8 cellular contexts compared by ENCODE assay signal in genomic region chr5:168227973-168228615, GRCh38.
DNase-seq lines count a peak whose midpoint lies in the region; ATAC-seq and TF ChIP-seq lines count a peak whose summit lies in the region.

No MANE protein-coding gene starts in this region.

- H3K9ac ChIP-seq in fibroblast of lung (ENCODE audit: insufficient read depth, low read length) (no peak overlapping the region), Karpas-422 (ENCODE audit: low read length) (no peak overlapping the region)

- POLR2A ChIA-PET in RWPE1 (lab: Yijun Ruan, JAX; ENCODE audit: low non-redundant PET): no interaction called here

- H3K79me2 ChIP-seq in fibroblast of lung (ENCODE audit: control insufficient read depth, insufficient read depth, low read length) (no peaks in the 10 kb centered on the region), Karpas-422 (ENCODE audit: low read length) (no peaks in the 10 kb centered on the region)

- H3K9me3 ChIP-seq in fibroblast of lung (ENCODE audit: control insufficient read depth, insufficient read depth, low read depth, low read length): no peaks in the 10 kb centered on the region
- H3K9me3 ChIP-seq in Karpas-422 (ENCODE audit: low read length): no peaks in the 10 kb centered on the region

- no peaks in the 10 kb centered on the region for H4K20me1 ChIP-seq in fibroblast of lung (ENCODE audit: control insufficient read depth, extremely low read depth, insufficient read depth, low read length)
- no peaks in the 10 kb centered on the region for H4K20me1 ChIP-seq in Karpas-422 (ENCODE audit: insufficient read depth, low read depth, low read length)

- CTCF ChIA-PET in RWPE1 (lab: Yijun Ruan, JAX): no interaction called here

- no peak overlapping the region for H3K27ac ChIP-seq in fibroblast of lung (ENCODE audit: insufficient read depth, low read length)
- no peak overlapping the region for H3K27ac ChIP-seq in RWPE1
- no peak overlapping the region for H3K27ac ChIP-seq in Karpas-422 (ENCODE audit: low read length)

- DNase-seq in fibroblast of lung (ENCODE audit: low read depth in 2 of 2) (peak; percentile 27 to 61), NCI-H524 (lab: John Stamatoyannopoulos, UW) (no peak), RWPE1 (ENCODE audit: low spot score) (no peak), Karpas-422 (no peak), RPMI8226 (no peak)

- H3K4me3 ChIP-seq in fibroblast of lung (replicated peaks in 1 of 4; ENCODE audit: control extremely low read depth in 1 of 4, insufficient read depth in 1 of 4, low read depth in 3 of 4, low read length in 4 of 4) (no peak overlapping the region), Karpas-422 (ENCODE audit: low read length) (no peak overlapping the region)

- no peak overlapping the region for H3K4me2 ChIP-seq in fibroblast of lung (ENCODE audit: extremely low read depth, insufficient read depth, low read length)
- no peak overlapping the region for H3K4me2 ChIP-seq in Karpas-422 (ENCODE audit: low read depth, low read length, poor library complexity, severe bottlenecking)

- TF ChIP-seq CTCF in fibroblast of lung (conservative IDR thresholded peaks at IDR 0.05 in 1 of 2, IDR thresholded peaks at IDR 0.05 in 1 of 2; ENCODE audit: low read depth in 1 of 2, low read length in 2 of 2) (no peak), RWPE1 (conservative IDR thresholded peaks at IDR 0.05; ENCODE audit: low read depth) (no peak)

- no peaks in the 10 kb centered on the region for H3K9me2 ChIP-seq in Karpas-422 (replicated peaks; ENCODE audit: insufficient read depth, low read length)

- no peaks in the 10 kb centered on the region for H3K4me1 ChIP-seq in fibroblast of lung (ENCODE audit: control insufficient read depth, extremely low read depth, insufficient read depth, low read length)
- H3K4me1 ChIP-seq in Karpas-422 (ENCODE audit: low read length): no peaks in the 10 kb centered on the region

- H2AFZ ChIP-seq in fibroblast of lung (ENCODE audit: low read length): no peak overlapping the region
- no peak overlapping the region for H2AFZ ChIP-seq in Karpas-422 (ENCODE audit: low read length)

- no peaks in the 10 kb centered on the region for H3K36me3 ChIP-seq in fibroblast of lung (ENCODE audit: control insufficient read depth, insufficient read depth, low read length)
- H3K36me3 ChIP-seq in Karpas-422 (ENCODE audit: insufficient read depth, low read length): no peaks in the 10 kb centered on the region

- no peaks in the 10 kb centered on the region for H3K27me3 ChIP-seq in fibroblast of lung (ENCODE audit: control insufficient read depth, insufficient read depth, low read length)
- H3K27me3 ChIP-seq in Karpas-422 (ENCODE audit: low read length): no peaks in the 10 kb centered on the region

- ATAC-seq in GM18517 (IDR thresholded peaks at IDR 0.05; ENCODE audit: unreplicated experiment): peak; percentile 100
- peak; percentile 100 for ATAC-seq in GM21619 (IDR thresholded peaks at IDR 0.05; ENCODE audit: unreplicated experiment)
- peak; percentile 99 for ATAC-seq in HG03558 (IDR thresholded peaks at IDR 0.05; ENCODE audit: extremely low read depth, unreplicated experiment)

Comparison
In these comparisons a context has a peak if more than half of its experiments do, and no peak if none do; other contexts are left out.
1. DNase-seq: peak in fibroblast of lung (2 of 2); none in NCI-H524 (0 of 2), RWPE1 (single experiment), Karpas-422 (single experiment) and RPMI8226 (single experiment).
2. Peak in every context shown above with its lines, with median percentiles within 50 percentile points of each other: ATAC-seq.